ENCODE assay signal across 17 cellular contexts in the genomic region with DNA sequence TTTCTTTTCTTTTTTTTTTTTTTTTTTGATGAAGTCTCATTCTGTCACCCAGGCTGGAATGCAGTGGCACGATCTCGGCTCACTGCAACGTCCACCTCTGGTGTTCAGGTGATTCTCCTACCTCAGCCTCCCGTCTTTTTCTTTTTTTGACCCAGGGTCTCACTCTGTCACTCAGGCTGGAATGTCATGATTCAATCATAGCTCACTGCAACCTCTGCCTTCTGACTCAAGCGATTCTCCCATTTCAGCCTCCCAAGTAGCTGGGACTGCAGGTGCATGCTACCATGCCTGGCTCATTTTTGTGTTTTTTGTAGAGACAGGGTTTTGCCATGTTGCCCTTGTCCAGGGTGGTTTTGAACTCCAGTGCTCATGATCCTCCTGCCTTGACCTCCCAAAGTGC.
"Had no signal": no experiment of that assay in that cellular context is flagged by ENCODE, and none has a peak within 500 bp of the region (broad histone marks: within the 10 kb centered on the region; RNA-seq: fewer than 3 reads in every experiment).

No MANE protein-coding gene starts in this region.

- H3K27me3 Mint-ChIP-seq: naive thymus-derived CD8-positive, alpha-beta T cell; stimulated activated naive B cell treated with anti-CD40 and anti-IgM and Interleukin-4, amounts not matched to agents 10 μg/mL and 1 μg/mL and 100 μg/mL, for 72 hours had no signal

- H3K27ac Mint-ChIP-seq: endodermal cell; stimulated activated naive B cell treated with anti-CD40 and anti-IgM and Interleukin-4, amounts not matched to agents 10 μg/mL and 1 μg/mL and 100 μg/mL, for 72 hours had no signal

- H3K27ac ChIP-seq: coronary artery, heart left ventricle, stomach, thoracic aorta, transverse colon had no signal

- H3K9me3 Mint-ChIP-seq: endodermal cell; naive thymus-derived CD8-positive, alpha-beta T cell; stimulated activated naive B cell treated with anti-CD40 and anti-IgM and Interleukin-4, amounts not matched to agents 10 μg/mL and 1 μg/mL and 100 μg/mL, for 72 hours had no signal

- H3K36me3 ChIP-seq: heart left ventricle, stomach, thoracic aorta, transverse colon had no signal

- H3K27me3 ChIP-seq: heart left ventricle, stomach, transverse colon had no signal

- H3K4me3 Mint-ChIP-seq: endodermal cell; naive thymus-derived CD8-positive, alpha-beta T cell; stimulated activated naive B cell treated with anti-CD40 and anti-IgM and Interleukin-4, amounts not matched to agents 10 μg/mL and 1 μg/mL and 100 μg/mL, for 72 hours had no signal

- H3K4me3 ChIP-seq: coronary artery, heart left ventricle, mucosa of descending colon, stomach, thoracic aorta, transverse colon had no signal

- DNase-seq: effector CD4-positive, alpha-beta T cell; endodermal cell; heart left ventricle; hippocampal formation; kidney glomerular epithelial cell; mucosa of descending colon; naive thymus-derived CD8-positive, alpha-beta T cell; posterior cingulate gyrus; stimulated activated CD4-positive, alpha-beta T cell treated with anti-CD3 and anti-CD28 coated beads, Interleukin-2, amount 100 ng/mL, for 24 hours; stimulated activated CD4-positive, alpha-beta T cell treated with anti-CD3 and anti-CD28 coated beads, Interleukin-4, amount 100 ng/mL, for 4 hours; stimulated activated naive B cell treated with anti-CD40 and anti-IgM and Interleukin-4, amounts not matched to agents 10 μg/mL and 1 μg/mL and 100 μg/mL, for 72 hours; stomach; substantia nigra; transverse colon had no signal

- FAIRE-seq: frontal cortex had no signal

- H3K4me1 ChIP-seq: heart left ventricle had no signal

- H3K9me3 ChIP-seq: heart left ventricle, mucosa of descending colon, stomach, thoracic aorta, transverse colon had no signal
